ENCODE assay signal across 18 cellular contexts in the genomic region with DNA sequence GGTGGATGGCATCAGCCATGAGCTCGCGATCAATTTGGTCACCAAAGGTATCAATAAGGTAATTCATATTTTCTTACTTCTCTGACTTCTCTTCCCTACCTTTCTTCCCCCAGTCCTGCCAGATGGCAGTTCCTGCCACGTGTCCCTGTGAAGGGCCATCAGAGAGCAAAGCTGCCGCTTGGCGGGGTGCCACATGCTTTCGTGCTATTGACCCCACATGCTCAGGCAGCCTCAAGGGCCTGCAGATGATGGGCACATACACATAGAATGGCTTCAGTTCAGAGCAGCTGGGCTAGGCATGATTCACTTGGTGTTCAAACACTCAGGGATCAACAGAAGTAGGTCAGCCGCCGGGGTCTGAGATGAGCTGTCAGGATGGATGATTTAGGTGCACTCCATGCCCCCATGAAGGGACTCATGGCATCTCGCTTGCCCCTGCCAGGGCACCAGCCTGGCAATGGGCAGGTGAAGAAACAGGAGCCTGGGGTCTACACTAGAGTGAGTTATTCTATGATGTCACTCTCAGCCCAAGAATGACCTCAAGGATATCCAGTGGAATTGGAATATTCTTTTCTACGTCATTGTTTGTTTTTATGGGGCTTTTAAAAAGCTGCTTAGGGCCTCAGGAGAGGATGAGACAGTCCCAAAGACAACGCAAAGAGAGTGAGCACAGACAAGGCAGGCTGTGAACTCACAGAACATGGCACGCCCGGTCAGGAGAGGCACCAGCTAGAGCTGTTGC. TPM values are rescaled to one million over a fixed set of nuclear protein-coding genes. Genes with fewer than 3 reads are reported as not detected.
DNase-seq lines count a peak whose midpoint lies in the region; ATAC-seq and TF ChIP-seq lines count a peak whose summit lies in the region.
"Had no signal": no experiment of that assay in that cellular context is flagged by ENCODE, and none has a peak within 500 bp of the region (broad histone marks: within the 10 kb centered on the region; RNA-seq: fewer than 3 reads in every experiment).

No MANE protein-coding gene starts in this region.

- H3K27me3 Mint-ChIP-seq in chondrocyte (ENCODE audit: low read depth): peaks cover 2% of the 10 kb centered on the region

- no peak for TF ChIP-seq CTCF in chondrocyte (IDR thresholded peaks at IDR 0.05)

- H3K4me1 Mint-ChIP-seq in chondrocyte (ENCODE audit: low read depth): peaks cover 6% of the 10 kb centered on the region
- H3K4me1 Mint-ChIP-seq: natural killer cell; stimulated activated naive CD8-positive, alpha-beta T cell treated with anti-CD3 and anti-CD28 coated beads, Interleukin-15, amount 100 ng/mL, for 72 hours had no signal

- no peak overlapping the region for H3K27ac Mint-ChIP-seq in chondrocyte (ENCODE audit: unreplicated experiment)
- H3K27ac Mint-ChIP-seq: natural killer cell; stimulated activated naive CD8-positive, alpha-beta T cell treated with anti-CD3 and anti-CD28 coated beads, Interleukin-15, amount 100 ng/mL, for 72 hours had no signal

- DNase-seq in DMS 273 treated with DMSO at 0.1 percent for 48 hours (lab: John Stamatoyannopoulos, UW) (peak; percentile 59), NCI-H1092 treated with DMSO at 0.1 percent for 48 hours (lab: John Stamatoyannopoulos, UW) (peak; percentile 87), NCI-H2227 treated with DMSO at 0.1 percent for 48 hours (lab: John Stamatoyannopoulos, UW) (peak; percentile 6), chondrocyte (ENCODE audit: low spot score) (peak; percentile 58), cerebellar cortex (ENCODE audit: low spot score) (no peak)
- DNase-seq in activated effector memory CD4-positive, alpha-beta T cell treated with anti-CD3 and anti-CD28 coated beads, Interleukin-2, amount 50 U/mL, for 16 hours: no peak
- DNase-seq: anterior cingulate cortex; colonic mucosa; natural killer cell; Peyer's patch; stimulated activated naive CD8-positive, alpha-beta T cell treated with anti-CD3 and anti-CD28 coated beads, Interleukin-15, amount 100 ng/mL, for 72 hours had no signal

- H3K4me3 Mint-ChIP-seq in chondrocyte (ENCODE audit: unreplicated experiment): no peak overlapping the region
- H3K4me3 Mint-ChIP-seq: natural killer cell; stimulated activated naive CD8-positive, alpha-beta T cell treated with anti-CD3 and anti-CD28 coated beads, Interleukin-15, amount 100 ng/mL, for 72 hours had no signal

- no peak for ATAC-seq in GM21423 (IDR thresholded peaks at IDR 0.05; ENCODE audit: unreplicated experiment)
- ATAC-seq in HG03139 (IDR thresholded peaks at IDR 0.05; ENCODE audit: unreplicated experiment): no peak
- ATAC-seq: natural killer cell; stimulated activated naive CD8-positive, alpha-beta T cell treated with anti-CD3 and anti-CD28 coated beads, Interleukin-15, amount 100 ng/mL, for 72 hours had no signal

- no peaks in the 10 kb centered on the region for H3K36me3 Mint-ChIP-seq in chondrocyte (ENCODE audit: low read depth)
- H3K36me3 Mint-ChIP-seq: natural killer cell had no signal

- no peaks in the 10 kb centered on the region for H3K9me3 Mint-ChIP-seq in chondrocyte (ENCODE audit: low read depth)
- H3K9me3 Mint-ChIP-seq: natural killer cell; stimulated activated naive CD8-positive, alpha-beta T cell treated with anti-CD3 and anti-CD28 coated beads, Interleukin-15, amount 100 ng/mL, for 72 hours had no signal

RNA-seq across cellular contexts. Expression of gene BANF2, which starts 25.5 kb away (rescaled TPM):
- total RNA-seq in chondrocyte: not detected in 3 replicates
- total RNA-seq: colonic mucosa, endothelial cell of umbilical vein, frontal cortex, lower leg skin, natural killer cell, Peyer's patch, pulmonary artery endothelial cell, vagina had no signal

RNA-seq across cellular contexts. Expression of gene RRBP1, which starts 43.2 kb away (rescaled TPM):
- total RNA-seq in chondrocyte: 459 to 621 TPM (median 460 TPM) in 3 replicates

Comparison
In these comparisons a context has a peak if more than half of its experiments do, and no peak if none do; other contexts are left out.
1. DNase-seq: peak in DMS 273 treated with DMSO at 0.1 percent for 48 hours (single experiment), NCI-H1092 treated with DMSO at 0.1 percent for 48 hours (single experiment), NCI-H2227 treated with DMSO at 0.1 percent for 48 hours (single experiment) and chondrocyte (single experiment); none in cerebellar cortex (single experiment) and activated effector memory CD4-positive, alpha-beta T cell treated with anti-CD3 and anti-CD28 coated beads, Interleukin-2, amount 50 U/mL, for 16 hours (single experiment).